Comparison of ENCODE assay signal across 25 cellular contexts in the genomic region with DNA sequence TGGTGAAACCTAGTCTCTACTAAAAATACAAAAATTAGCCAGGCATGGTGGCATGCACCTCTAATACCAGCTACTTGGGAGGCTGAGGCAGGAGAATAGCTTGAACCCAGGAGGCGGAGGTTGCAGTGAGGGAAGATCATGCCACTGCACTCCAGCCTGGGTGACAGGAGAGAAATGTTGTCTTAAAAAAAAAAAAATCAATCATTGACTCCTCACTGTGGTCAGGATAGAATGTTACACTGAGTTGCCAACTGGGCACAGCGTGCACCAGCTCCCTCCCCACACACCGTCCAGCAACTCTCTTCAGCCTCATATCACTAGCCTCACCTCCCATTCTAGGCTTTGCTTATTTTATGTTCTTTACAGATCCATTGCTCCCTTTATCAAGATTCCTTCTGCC.
"Had no signal": no experiment of that assay in that cellular context is flagged by ENCODE, and none has a peak within 500 bp of the region (broad histone marks: within the 10 kb centered on the region; RNA-seq: fewer than 3 reads in every experiment).

No MANE protein-coding gene starts in this region.

- H3K4me3 Mint-ChIP-seq: naive thymus-derived CD8-positive, alpha-beta T cell; nephron; stimulated activated memory B cell treated with anti-CD40 and anti-IgM and Interleukin-4, amounts not matched to agents 10 μg/mL and 1 μg/mL and 100 μg/mL, for 72 hours; stimulated activated naive CD8-positive, alpha-beta T cell treated with anti-CD3 and anti-CD28 coated beads, Interleukin-15, amount 100 ng/mL, for 72 hours had no signal

- FAIRE-seq: small intestine, urothelium cell line had no signal

- H3K27ac Mint-ChIP-seq: naive thymus-derived CD8-positive, alpha-beta T cell; nephron; progenitor cell of endocrine pancreas; stimulated activated memory B cell treated with anti-CD40 and anti-IgM and Interleukin-4, amounts not matched to agents 10 μg/mL and 1 μg/mL and 100 μg/mL, for 72 hours; stimulated activated naive CD8-positive, alpha-beta T cell treated with anti-CD3 and anti-CD28 coated beads, Interleukin-15, amount 100 ng/mL, for 72 hours had no signal

- H3K36me3 Mint-ChIP-seq: stimulated activated memory B cell treated with anti-CD40 and anti-IgM and Interleukin-4, amounts not matched to agents 10 μg/mL and 1 μg/mL and 100 μg/mL, for 72 hours had no signal

- H3K27me3 ChIP-seq: hepatocyte, ovary, sigmoid colon, tibial nerve, upper lobe of right lung had no signal

- H3K4me3 ChIP-seq: heart right ventricle, hepatocyte, lower lobe of right lung, ovary, sigmoid colon, spleen, tibial nerve, upper lobe of right lung had no signal

- ATAC-seq: heart right ventricle; left ventricle myocardium superior; lower lobe of right lung; naive thymus-derived CD8-positive, alpha-beta T cell; right cardiac atrium; stimulated activated memory B cell treated with anti-CD40 and anti-IgM and Interleukin-4, amounts not matched to agents 10 μg/mL and 1 μg/mL and 100 μg/mL, for 72 hours; stimulated activated naive CD8-positive, alpha-beta T cell treated with anti-CD3 and anti-CD28 coated beads, Interleukin-15, amount 100 ng/mL, for 72 hours; upper lobe of right lung had no signal

- H3K4me1 ChIP-seq: heart right ventricle, lower lobe of right lung, sigmoid colon, spleen, tibial nerve, upper lobe of right lung had no signal

- H2AFZ ChIP-seq: hepatocyte had no signal

- H3K27me3 Mint-ChIP-seq: naive thymus-derived CD8-positive, alpha-beta T cell; progenitor cell of endocrine pancreas; stimulated activated memory B cell treated with anti-CD40 and anti-IgM and Interleukin-4, amounts not matched to agents 10 μg/mL and 1 μg/mL and 100 μg/mL, for 72 hours; stimulated activated naive CD8-positive, alpha-beta T cell treated with anti-CD3 and anti-CD28 coated beads, Interleukin-15, amount 100 ng/mL, for 72 hours had no signal

- H3K27ac ChIP-seq: heart right ventricle, hepatocyte, lower lobe of right lung, ovary, sigmoid colon, spleen, tibial nerve, upper lobe of right lung had no signal

- H3K4me2 ChIP-seq: hepatocyte had no signal

- H3K36me3 ChIP-seq: heart right ventricle, lower lobe of right lung, ovary, sigmoid colon, spleen, tibial nerve, upper lobe of right lung had no signal

- H3K4me1 Mint-ChIP-seq: naive thymus-derived CD8-positive, alpha-beta T cell; stimulated activated memory B cell treated with anti-CD40 and anti-IgM and Interleukin-4, amounts not matched to agents 10 μg/mL and 1 μg/mL and 100 μg/mL, for 72 hours; stimulated activated naive CD8-positive, alpha-beta T cell treated with anti-CD3 and anti-CD28 coated beads, Interleukin-15, amount 100 ng/mL, for 72 hours had no signal

- DNase-seq: heart right ventricle; islet precursor cell; left ventricle myocardium superior; lower lobe of right lung; mammary epithelial cell; mesenchymal stem cell; naive thymus-derived CD8-positive, alpha-beta T cell; ovary; retina; right cardiac atrium; sigmoid colon; small intestine; spleen; stimulated activated CD4-positive, alpha-beta T cell treated with anti-CD3 and anti-CD28 coated beads, Interleukin-4, amount 100 ng/mL, for 4 hours; stimulated activated CD8-positive, alpha-beta memory T cell treated with anti-CD3 and anti-CD28 coated beads, Interleukin-4, amount 100 ng/mL, for 48 hours; stimulated activated naive CD4-positive, alpha-beta T cell treated with Interleukin-2 at 50 U/mL for 16 hours; stimulated activated naive CD8-positive, alpha-beta T cell treated with anti-CD3 and anti-CD28 coated beads, Interleukin-15, amount 100 ng/mL, for 72 hours; substantia nigra; upper lobe of right lung had no signal

- H3K9me3 ChIP-seq: heart right ventricle, lower lobe of right lung, ovary, sigmoid colon, spleen, tibial nerve, upper lobe of right lung had no signal

- H3K79me2 ChIP-seq: hepatocyte had no signal
